ENCODE assay signal across 14 cellular contexts in the genomic region with DNA sequence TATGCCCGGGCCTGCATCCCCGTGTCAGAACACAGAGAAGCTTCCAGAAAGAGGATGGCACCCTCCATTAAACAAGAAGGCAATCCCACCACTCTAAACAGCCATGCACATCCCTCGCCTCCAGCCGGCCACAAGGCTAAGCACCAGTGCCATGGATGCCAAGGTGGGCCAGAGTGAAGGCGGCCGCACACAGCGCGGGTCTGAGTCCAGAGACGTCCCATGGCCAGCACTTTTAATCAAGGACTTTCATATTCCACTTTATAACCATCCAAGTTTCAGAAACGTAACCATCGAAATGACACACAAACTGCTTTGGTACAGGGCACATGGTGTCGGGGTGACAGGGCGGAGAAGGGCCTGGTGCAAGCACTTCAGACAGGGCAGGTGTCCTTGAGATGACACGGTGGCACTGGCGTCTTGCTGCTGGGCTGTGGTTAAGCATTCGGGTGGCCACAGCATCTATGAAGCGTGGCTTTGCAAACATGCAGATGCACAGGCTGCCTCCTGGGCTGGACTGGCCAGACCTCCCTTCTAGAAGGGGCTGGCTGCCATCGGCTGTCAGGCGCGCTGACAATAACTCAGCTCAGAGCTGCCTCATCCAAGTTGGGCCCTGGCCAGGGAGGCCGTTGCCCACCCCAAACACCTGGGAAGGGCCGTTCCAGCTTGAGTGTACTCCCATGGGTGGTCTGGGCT.
DNase-seq lines count a peak whose midpoint lies in the region; ATAC-seq, FAIRE-seq and TF ChIP-seq lines count a peak whose summit lies in the region.
"Had no signal": no experiment of that assay in that cellular context is flagged by ENCODE, and none has a peak within 500 bp of the region (broad histone marks: within the 10 kb centered on the region; RNA-seq: fewer than 3 reads in every experiment).

No MANE protein-coding gene starts in this region.

- H3K36me3 Mint-ChIP-seq in astrocyte (ENCODE audit: low read depth, unreplicated experiment) = peaks cover 4% of the 10 kb centered on the region
- no peaks in the 10 kb centered on the region for H3K36me3 Mint-ChIP-seq in activated CD4-positive, alpha-beta T cell treated with anti-CD3 and anti-CD28 coated beads, Interleukin-2, amount 10 ng/mL, durations not matched to agents 24 days and 14 days (ENCODE audit: low read depth)

- peaks cover 6% of the 10 kb centered on the region for H3F3A ChIP-seq in smooth muscle cell (ENCODE audit: low read depth)

- no peak for ATAC-seq in HepG2

- H3K27ac Mint-ChIP-seq in astrocyte (ENCODE audit: unreplicated experiment) = no peak overlapping the region
- H3K27ac Mint-ChIP-seq in activated CD4-positive, alpha-beta T cell treated with anti-CD3 and anti-CD28 coated beads, Interleukin-2, amount 10 ng/mL, durations not matched to agents 24 days and 14 days = no peak overlapping the region
- H3K27ac Mint-ChIP-seq: T-helper 2 cell treated with Interferon-gamma antibody and Interleukin-4, amounts not matched to agents 5 μg/mL and 100 μg/mL, for 36 hours had no signal

- no peak overlapping the region for H2AFZ ChIP-seq in astrocyte (ENCODE audit: low read depth, low read length)
- no peak overlapping the region for H2AFZ ChIP-seq in hepatocyte
- H2AFZ ChIP-seq in smooth muscle cell (ENCODE audit: low read depth) = no peak overlapping the region
- no peak overlapping the region for H2AFZ ChIP-seq in HepG2 (ENCODE audit: low read length)

- TF ChIP-seq POLR2A in HepG2 (IDR thresholded peaks at IDR 0.05; ENCODE audit: insufficient read depth in 1 of 2, low read depth in 2 of 2, low read length in 2 of 2) (no peak), lower leg skin (IDR thresholded peaks at IDR 0.05) (no peak)

- TF ChIP-seq EP300 in HepG2 (IDR thresholded peaks at IDR 0.05; ENCODE audit: low read depth in 2 of 2, low read length in 2 of 2) (no peak), HepG2 (CRISPR knock-in tag; IDR thresholded peaks at IDR 0.05; ENCODE audit: borderline replicate concordance) (no peak)

- peaks cover 5% of the 10 kb centered on the region for H3K36me3 ChIP-seq in astrocyte (ENCODE audit: insufficient read depth, low read length)
- H3K36me3 ChIP-seq in hepatocyte (replicated peaks; ENCODE audit: insufficient read depth, low read depth) = no peaks in the 10 kb centered on the region
- no peaks in the 10 kb centered on the region for H3K36me3 ChIP-seq in smooth muscle cell (ENCODE audit: low read depth)
- peaks cover 2 to 23% of the 10 kb centered on the region in 2 experiments; a peak in 3 of 5 replicates for H3K36me3 ChIP-seq in HepG2 (replicated peaks in 1 of 2; ENCODE audit: control insufficient read depth in 1 of 2, insufficient read depth in 2 of 2, low read length in 2 of 2)

- WGBS in hepatocyte (ENCODE audit: low lambda C conversion rate, missing lambda C conversion rate) = 92% methylated on average over 22 of the region's 22 CpGs
- WGBS in smooth muscle cell (ENCODE audit: low lambda C conversion rate) = 88% methylated on average over 22 of the region's 22 CpGs
- WGBS in HepG2 (ENCODE audit: low lambda C conversion rate) = 95% methylated on average over 9 of the region's 22 CpGs
- 68 to 70% methylated on average over 20 to 22 of the region's 22 CpGs for WGBS in lower leg skin, 2 donors

- DNase-seq in COLO668 (lab: John Stamatoyannopoulos, UW; ENCODE audit: unreplicated experiment) = peak; percentile 16
- no peak for DNase-seq in astrocyte (ENCODE audit: low read depth)
- DNase-seq in hepatocyte (ENCODE audit: low spot score) = no peak
- no peak for DNase-seq in smooth muscle cell (lab: John Stamatoyannopoulos, UW; ENCODE audit: unreplicated experiment)
- no peak for DNase-seq in NCI-H1105 treated with DMSO at 0.1 percent for 48 hours (lab: John Stamatoyannopoulos, UW)
- no peak for DNase-seq in activated CD4-positive, alpha-beta T cell treated with anti-CD3 and anti-CD28 coated beads, Interleukin-2, amount 10 ng/mL, durations not matched to agents 24 days and 14 days
- DNase-seq in HepG2 (ENCODE audit: low spot score) = no peak
- no peak for DNase-seq in lower leg skin (ENCODE audit: low spot score in 2 of 2)
- DNase-seq: activated CD4-positive, alpha-beta T cell treated with anti-CD3 and anti-CD28 coated beads, Interleukin-2, amount 50 U/mL, for 4 hours; activated gamma-delta T cell treated with Interleukin-2 at 50 U/mL for 16 hours; OCI-M1; small intestine had no signal

- H3K4me3 ChIP-seq in astrocyte (ENCODE audit: insufficient read depth, low read depth, low read length) (no peak overlapping the region), hepatocyte (no peak overlapping the region), smooth muscle cell (no peak overlapping the region), HepG2 (replicated peaks in 1 of 3; ENCODE audit: insufficient read depth in 1 of 3, low read depth in 2 of 3, low read length in 3 of 3) (no peak overlapping the region), lower leg skin (ENCODE audit: low read depth, poor library complexity, severe bottlenecking) (no peak overlapping the region)
- H3K4me3 ChIP-seq: MG63 had no signal

- CTCF ChIA-PET in HepG2 (lab: Yijun Ruan, JAX; ENCODE audit: low intra/inter-chr PET ratio, low total read pairs) = no interaction called here

- H3K4me3 Mint-ChIP-seq in astrocyte (ENCODE audit: unreplicated experiment) = no peak overlapping the region
- H3K4me3 Mint-ChIP-seq in activated CD4-positive, alpha-beta T cell treated with anti-CD3 and anti-CD28 coated beads, Interleukin-2, amount 10 ng/mL, durations not matched to agents 24 days and 14 days = no peak overlapping the region
- H3K4me3 Mint-ChIP-seq: T-helper 2 cell treated with Interferon-gamma antibody and Interleukin-4, amounts not matched to agents 5 μg/mL and 100 μg/mL, for 36 hours had no signal

- FAIRE-seq in astrocyte (lab: Jason Lieb, UNC) = no peak
- FAIRE-seq in HepG2 (lab: Jason Lieb, UNC) = no peak
- FAIRE-seq: small intestine had no signal

- H3K79me2 ChIP-seq in astrocyte (ENCODE audit: insufficient read depth, low read length) (peaks cover 79% of the 10 kb centered on the region), hepatocyte (peaks cover 17% of the 10 kb centered on the region), smooth muscle cell (ENCODE audit: low read depth) (peaks cover 56% of the 10 kb centered on the region), HepG2 (ENCODE audit: insufficient read depth, low read length) (no peaks in the 10 kb centered on the region)

- H4K20me1 ChIP-seq in astrocyte (ENCODE audit: insufficient read depth, low read length) = peaks cover 88% of the 10 kb centered on the region
- H4K20me1 ChIP-seq in hepatocyte (ENCODE audit: insufficient read depth, poor library complexity, severe bottlenecking) = peaks cover 30% of the 10 kb centered on the region
- peaks cover 91% of the 10 kb centered on the region for H4K20me1 ChIP-seq in smooth muscle cell (ENCODE audit: low read depth)
- no peaks in the 10 kb centered on the region for H4K20me1 ChIP-seq in HepG2 (ENCODE audit: insufficient read depth, low read length)

- H3K27me3 Mint-ChIP-seq in astrocyte (ENCODE audit: low read depth, unreplicated experiment) = no peaks in the 10 kb centered on the region
- no peaks in the 10 kb centered on the region for H3K27me3 Mint-ChIP-seq in activated CD4-positive, alpha-beta T cell treated with anti-CD3 and anti-CD28 coated beads, Interleukin-2, amount 10 ng/mL, durations not matched to agents 24 days and 14 days

- H3K9me3 Mint-ChIP-seq in astrocyte (ENCODE audit: unreplicated experiment) = no peaks in the 10 kb centered on the region
- H3K9me3 Mint-ChIP-seq in activated CD4-positive, alpha-beta T cell treated with anti-CD3 and anti-CD28 coated beads, Interleukin-2, amount 10 ng/mL, durations not matched to agents 24 days and 14 days = no peaks in the 10 kb centered on the region
- H3K9me3 Mint-ChIP-seq: T-helper 2 cell treated with Interferon-gamma antibody and Interleukin-4, amounts not matched to agents 5 μg/mL and 100 μg/mL, for 36 hours had no signal

- in situ Hi-C loops in HepG2 (cut with HindIII; ENCODE audit: extremely low pct_ligation_motif_present, low pct_unique_long_range_greater_than_20kb) = no loop called here

- peaks cover 18% of the 10 kb centered on the region for H3K4me1 Mint-ChIP-seq in astrocyte (ENCODE audit: low read depth, unreplicated experiment)
- H3K4me1 Mint-ChIP-seq in activated CD4-positive, alpha-beta T cell treated with anti-CD3 and anti-CD28 coated beads, Interleukin-2, amount 10 ng/mL, durations not matched to agents 24 days and 14 days = no peaks in the 10 kb centered on the region

- peaks cover 40% of the 10 kb centered on the region for H3K4me1 ChIP-seq in astrocyte (ENCODE audit: insufficient read depth, low read length)
- peaks cover 26% of the 10 kb centered on the region for H3K4me1 ChIP-seq in hepatocyte (ENCODE audit: insufficient read depth)
- H3K4me1 ChIP-seq in smooth muscle cell (ENCODE audit: low read depth) = peaks cover 13% of the 10 kb centered on the region
- no peaks in the 10 kb centered on the region for H3K4me1 ChIP-seq in HepG2 (ENCODE audit: insufficient read depth, low read length)

- H3K27ac ChIP-seq in astrocyte (ENCODE audit: low read depth, low read length) = peak overlapping the region; percentile 77
- H3K27ac ChIP-seq in hepatocyte = peak overlapping the region; percentile 89
- H3K27ac ChIP-seq in smooth muscle cell (ENCODE audit: low read depth) = peak overlapping the region; percentile 64
- no peak overlapping the region for H3K27ac ChIP-seq in HepG2 (ENCODE audit: extremely low read length, insufficient read depth, low read length)

- peak overlapping the region; percentile 68 for H3K4me2 ChIP-seq in astrocyte (ENCODE audit: low read length)
- no peak overlapping the region for H3K4me2 ChIP-seq in hepatocyte
- no peak overlapping the region for H3K4me2 ChIP-seq in smooth muscle cell
- H3K4me2 ChIP-seq in HepG2 (ENCODE audit: low read depth, low read length) = no peak overlapping the region

- H3K9me2 ChIP-seq in hepatocyte (replicated peaks; ENCODE audit: insufficient read depth) = no peaks in the 10 kb centered on the region

- TF ChIP-seq RAD21 in HepG2 (CRISPR knock-in tag; IDR thresholded peaks at IDR 0.05) = no peak

- BruUV-seq in HepG2 (replicated peaks; lab: Mats Ljungman, UMichigan) = no TSS peak

- H3K9me3 ChIP-seq in astrocyte (ENCODE audit: insufficient read depth, low read depth, low read length) = no peaks in the 10 kb centered on the region
- no peaks in the 10 kb centered on the region for H3K9me3 ChIP-seq in hepatocyte (ENCODE audit: low read depth)
- no peaks in the 10 kb centered on the region for H3K9me3 ChIP-seq in smooth muscle cell (replicated peaks; ENCODE audit: low read depth)
- no peaks in the 10 kb centered on the region for H3K9me3 ChIP-seq in HepG2 (ENCODE audit: low read length)
- H3K9me3 ChIP-seq: MG63 had no signal

- H3K27me3 ChIP-seq in astrocyte (ENCODE audit: insufficient read depth, low read length) (no peaks in the 10 kb centered on the region), hepatocyte (no peaks in the 10 kb centered on the region), smooth muscle cell (ENCODE audit: low read depth) (no peaks in the 10 kb centered on the region), HepG2 (ENCODE audit: control insufficient read depth in 1 of 2, insufficient read depth in 2 of 2, low read length in 2 of 2) (no peaks in the 10 kb centered on the region)
- H3K27me3 ChIP-seq: MG63 had no signal

- H3K9ac ChIP-seq in astrocyte (ENCODE audit: low read length) (peak overlapping the region; percentile 21), smooth muscle cell (ENCODE audit: low read depth) (no peak overlapping the region), HepG2 (ENCODE audit: insufficient read depth, low read depth, low read length) (no peak overlapping the region)

- intact Hi-C loops in activated CD4-positive, alpha-beta T cell treated with anti-CD3 and anti-CD28 coated beads, Interleukin-2, amount 10 ng/mL, durations not matched to agents 24 days and 14 days (cut with micrococcal nuclease) = no loop called here
- intact Hi-C loops in HepG2 (cut with micrococcal nuclease; ENCODE audit: unreplicated experiment) = no loop called here
- intact Hi-C loops in lower leg skin (cut with DNase I; ENCODE audit: low total_unique reads) = no loop called here

- POLR2A ChIA-PET in HepG2 (lab: Yijun Ruan, JAX) = no interaction called here

- no peak for TF ChIP-seq CTCF in astrocyte (IDR thresholded peaks at IDR 0.05; ENCODE audit: insufficient read depth, low read depth, low read length)
- no peak for TF ChIP-seq CTCF in hepatocyte (IDR thresholded peaks at IDR 0.05; ENCODE audit: poor library complexity)
- TF ChIP-seq CTCF in smooth muscle cell (IDR thresholded peaks at IDR 0.05; ENCODE audit: borderline replicate concordance, insufficient read depth, poor library complexity, severe bottlenecking) = no peak
- TF ChIP-seq CTCF in HepG2 (CRISPR knock-in tag; IDR thresholded peaks at IDR 0.05) = no peak
- TF ChIP-seq CTCF in lower leg skin (IDR thresholded peaks at IDR 0.05) = no peak
